In the genomic region with DNA sequence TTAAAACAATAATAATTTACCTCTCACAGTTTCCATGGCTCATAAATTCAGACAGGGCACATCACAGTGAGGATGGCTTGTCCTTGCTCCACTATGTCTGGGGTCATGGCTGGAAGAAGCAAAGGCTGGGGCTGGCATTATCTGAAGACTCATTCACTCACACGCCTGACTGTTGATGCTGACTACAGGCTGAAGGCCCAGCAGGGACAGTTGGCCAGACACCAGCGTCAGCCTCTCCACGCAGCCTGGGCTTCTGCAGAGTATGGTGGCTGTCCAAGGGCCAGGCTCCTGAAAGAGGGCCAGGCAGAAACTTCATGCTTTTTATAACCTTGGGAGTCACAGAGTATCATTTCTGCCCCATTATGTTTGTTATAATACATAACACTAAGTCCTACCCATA, we compare ENCODE assay signal across 21 cellular contexts.
"Had no signal": no experiment of that assay in that cellular context is flagged by ENCODE, and none has a peak within 500 bp of the region (broad histone marks: within the 10 kb centered on the region; RNA-seq: fewer than 3 reads in every experiment).

No MANE protein-coding gene starts in this region.

- H3K27ac ChIP-seq: brain microvascular endothelial cell, psoas muscle, right lobe of liver, SK-N-MC had no signal

- H3K9me3 Mint-ChIP-seq: activated CD4-positive, alpha-beta memory T cell treated with anti-CD3 and anti-CD28 coated beads for 36 hours; activated naive CD4-positive, alpha-beta T cell treated with anti-CD3 and anti-CD28 coated beads, Interleukin-2, amount 10 ng/mL, durations not matched to agents 7 days and 5 days; activated naive CD8-positive, alpha-beta T cell treated with anti-CD3 and anti-CD28 coated beads, Interleukin-2, amount 50 U/mL, for 24 hours; activated T-cell treated with anti-CD3 and anti-CD28 coated beads, Interleukin-2, amount 50 U/mL, for 4 hours; T-helper 2 cell treated with Interferon-gamma antibody and Interleukin-4, amounts not matched to agents 5 μg/mL and 100 μg/mL, for 36 hours; WTC11 had no signal

- H3K36me3 Mint-ChIP-seq: activated CD4-positive, alpha-beta memory T cell treated with anti-CD3 and anti-CD28 coated beads for 36 hours; activated naive CD4-positive, alpha-beta T cell treated with anti-CD3 and anti-CD28 coated beads, Interleukin-2, amount 10 ng/mL, durations not matched to agents 7 days and 5 days; WTC11 had no signal

- H3K36me3 ChIP-seq: brain microvascular endothelial cell, esophagus squamous epithelium, right lobe of liver, stomach had no signal

- DNase-seq: activated CD4-positive, alpha-beta memory T cell treated with anti-CD3 and anti-CD28 coated beads for 36 hours; activated CD4-positive, alpha-beta T cell treated with anti-CD3 and anti-CD28 coated beads for 36 hours; activated naive CD4-positive, alpha-beta T cell treated with anti-CD3 and anti-CD28 coated beads, Interleukin-2, amount 10 ng/mL, durations not matched to agents 7 days and 5 days; activated naive CD8-positive, alpha-beta T cell treated with anti-CD3 and anti-CD28 coated beads, Interleukin-2, amount 50 U/mL, for 24 hours; activated T-cell treated with anti-CD3 and anti-CD28 coated beads, Interleukin-2, amount 50 U/mL, for 4 hours; brain microvascular endothelial cell; dermis blood vessel endothelial cell; effector memory CD4-positive, alpha-beta T cell; esophagus squamous epithelium; left colon; mammary epithelial cell; psoas muscle; right lobe of liver; stimulated activated CD4-positive, alpha-beta T cell treated with anti-CD3 and anti-CD28 coated beads, Interleukin-4, amount 100 ng/mL, for 1 hour; stomach; trophoblast cell had no signal

- H3K4me3 ChIP-seq: esophagus squamous epithelium, hepatocyte, psoas muscle, right lobe of liver, SK-N-MC, smooth muscle cell, stomach had no signal

- H3K27me3 ChIP-seq: brain microvascular endothelial cell, hepatocyte, right lobe of liver, stomach had no signal

- H3K4me1 ChIP-seq: right lobe of liver, stomach had no signal

- H3K27ac Mint-ChIP-seq: activated CD4-positive, alpha-beta memory T cell treated with anti-CD3 and anti-CD28 coated beads for 36 hours; activated CD4-positive, alpha-beta T cell treated with anti-CD3 and anti-CD28 coated beads for 36 hours; activated naive CD4-positive, alpha-beta T cell treated with anti-CD3 and anti-CD28 coated beads, Interleukin-2, amount 10 ng/mL, durations not matched to agents 7 days and 5 days; activated naive CD8-positive, alpha-beta T cell treated with anti-CD3 and anti-CD28 coated beads, Interleukin-2, amount 50 U/mL, for 24 hours; T-helper 2 cell treated with Interferon-gamma antibody and Interleukin-4, amounts not matched to agents 5 μg/mL and 100 μg/mL, for 36 hours; WTC11 had no signal

- H3K4me1 Mint-ChIP-seq: activated CD4-positive, alpha-beta T cell treated with anti-CD3 and anti-CD28 coated beads for 36 hours; activated naive CD8-positive, alpha-beta T cell treated with anti-CD3 and anti-CD28 coated beads, Interleukin-2, amount 50 U/mL, for 24 hours; WTC11 had no signal

- ATAC-seq: activated CD4-positive, alpha-beta T cell treated with anti-CD3 and anti-CD28 coated beads for 36 hours; activated naive CD8-positive, alpha-beta T cell treated with anti-CD3 and anti-CD28 coated beads, Interleukin-2, amount 50 U/mL, for 24 hours; activated T-cell treated with anti-CD3 and anti-CD28 coated beads, Interleukin-2, amount 50 U/mL, for 4 hours; left colon; psoas muscle; right lobe of liver; WTC11 had no signal

- H3K27me3 Mint-ChIP-seq: activated CD4-positive, alpha-beta memory T cell treated with anti-CD3 and anti-CD28 coated beads for 36 hours; activated CD4-positive, alpha-beta T cell treated with anti-CD3 and anti-CD28 coated beads for 36 hours; activated naive CD8-positive, alpha-beta T cell treated with anti-CD3 and anti-CD28 coated beads, Interleukin-2, amount 50 U/mL, for 24 hours had no signal

- H3K4me3 Mint-ChIP-seq: activated CD4-positive, alpha-beta memory T cell treated with anti-CD3 and anti-CD28 coated beads for 36 hours; activated CD4-positive, alpha-beta T cell treated with anti-CD3 and anti-CD28 coated beads for 36 hours; activated naive CD4-positive, alpha-beta T cell treated with anti-CD3 and anti-CD28 coated beads, Interleukin-2, amount 10 ng/mL, durations not matched to agents 7 days and 5 days; activated naive CD8-positive, alpha-beta T cell treated with anti-CD3 and anti-CD28 coated beads, Interleukin-2, amount 50 U/mL, for 24 hours; activated T-cell treated with anti-CD3 and anti-CD28 coated beads, Interleukin-2, amount 50 U/mL, for 4 hours; T-helper 2 cell treated with Interferon-gamma antibody and Interleukin-4, amounts not matched to agents 5 μg/mL and 100 μg/mL, for 36 hours; WTC11 had no signal

- H3K9me3 ChIP-seq: esophagus squamous epithelium, psoas muscle, right lobe of liver, stomach had no signal
